ENCODE assay signal across 30 cellular contexts in genomic region chr1:210230149-210230695, GRCh38. TPM values are rescaled to one million over a fixed set of nuclear protein-coding genes. Genes with fewer than 3 reads are reported as not detected.
"Had no signal": no experiment of that assay in that cellular context is flagged by ENCODE, and none has a peak within 500 bp of the region (broad histone marks: within the 10 kb centered on the region; RNA-seq: fewer than 3 reads in every experiment).

No MANE protein-coding gene starts in this region.

- H3K4me3 Mint-ChIP-seq: activated CD4-positive, alpha-beta memory T cell treated with anti-CD3 and anti-CD28 coated beads, Interleukin-2, amount 10 ng/mL, durations not matched to agents 7 days and 5 days; activated CD8-positive, alpha-beta memory T cell treated with anti-CD3 and anti-CD28 coated beads, Interleukin-2, amount 10 ng/mL, durations not matched to agents 7 days and 5 days; activated naive CD8-positive, alpha-beta T cell treated with anti-CD3 and anti-CD28 coated beads for 36 hours had no signal

- ATAC-seq: activated CD8-positive, alpha-beta memory T cell treated with anti-CD3 and anti-CD28 coated beads, Interleukin-2, amount 10 ng/mL, durations not matched to agents 7 days and 5 days; Panc1 had no signal

- H3K4me3 ChIP-seq: SJCRH30, SK-N-MC had no signal

- H3K9me3 Mint-ChIP-seq: activated CD4-positive, alpha-beta memory T cell treated with anti-CD3 and anti-CD28 coated beads, Interleukin-2, amount 10 ng/mL, durations not matched to agents 7 days and 5 days; activated naive CD8-positive, alpha-beta T cell treated with anti-CD3 and anti-CD28 coated beads for 36 hours had no signal

- H3K27ac ChIP-seq: SJCRH30, SK-N-MC, WERI-Rb-1 had no signal

- H3K27ac Mint-ChIP-seq: activated CD4-positive, alpha-beta memory T cell treated with anti-CD3 and anti-CD28 coated beads, Interleukin-2, amount 10 ng/mL, durations not matched to agents 7 days and 5 days; activated CD8-positive, alpha-beta memory T cell treated with anti-CD3 and anti-CD28 coated beads, Interleukin-2, amount 10 ng/mL, durations not matched to agents 7 days and 5 days; activated naive CD8-positive, alpha-beta T cell treated with anti-CD3 and anti-CD28 coated beads for 36 hours had no signal

- DNase-seq: activated CD4-positive, alpha-beta memory T cell treated with anti-CD3 and anti-CD28 coated beads, Interleukin-2, amount 10 ng/mL, durations not matched to agents 7 days and 5 days; activated CD4-positive, alpha-beta T cell treated with anti-CD3 and anti-CD28 coated beads for 1 hour; activated CD4-positive, alpha-beta T cell treated with anti-CD3 and anti-CD28 coated beads for 48 hours; activated CD4-positive, CD25-positive, alpha-beta regulatory T cell; activated CD8-positive, alpha-beta memory T cell treated with anti-CD3 and anti-CD28 coated beads for 24 hours; activated CD8-positive, alpha-beta memory T cell treated with anti-CD3 and anti-CD28 coated beads, Interleukin-2, amount 10 ng/mL, durations not matched to agents 7 days and 5 days; activated CD8-positive, alpha-beta memory T cell treated with anti-CD3 and anti-CD28 coated beads, Interleukin-2, amount 50 U/mL, for 48 hours; activated effector memory CD4-positive, alpha-beta T cell treated with Interleukin-2 at 50 U/mL for 16 hours; activated naive CD4-positive, alpha-beta T cell treated with anti-CD3 and anti-CD28 coated beads, Interleukin-2, amount 50 U/mL, for 16 hours; activated naive CD8-positive, alpha-beta T cell treated with anti-CD3 and anti-CD28 coated beads for 36 hours; activated T-cell treated with anti-CD3 and anti-CD28 coated beads, Interleukin-2, amount 50 U/mL, for 48 hours; amniotic stem cell; aorta; caudate nucleus; MM.1S; MV-4-11; NCI-H1092; NCI-H1436 treated with DMSO at 0.1 percent for 48 hours; NCI-H1694 treated with DMSO at 0.1 percent for 48 hours; NCI-H2029; NCI-H345; NCI-H524 treated with DMSO at 0.1 percent for 48 hours; SHP77; SJCRH30; T1000; WERI-Rb-1 had no signal

- H3K36me3 Mint-ChIP-seq: activated CD8-positive, alpha-beta memory T cell treated with anti-CD3 and anti-CD28 coated beads, Interleukin-2, amount 10 ng/mL, durations not matched to agents 7 days and 5 days; activated naive CD8-positive, alpha-beta T cell treated with anti-CD3 and anti-CD28 coated beads for 36 hours had no signal

- H3K36me3 ChIP-seq: SJCRH30, WERI-Rb-1 had no signal

RNA-seq across cellular contexts. Expression of gene SERTAD4, which starts 2.4 kb away (rescaled TPM):
- total RNA-seq: activated CD4-positive, alpha-beta memory T cell treated with anti-CD3 and anti-CD28 coated beads, Interleukin-2, amount 10 ng/mL, durations not matched to agents 7 days and 5 days; activated CD8-positive, alpha-beta memory T cell treated with anti-CD3 and anti-CD28 coated beads, Interleukin-2, amount 10 ng/mL, durations not matched to agents 7 days and 5 days; activated naive CD8-positive, alpha-beta T cell treated with anti-CD3 and anti-CD28 coated beads for 36 hours; T-helper 1 cell treated with Interleukin-12 subunit alpha and Interleukin-12 subunit beta and Interleukin-4 antibody, amounts not matched to agents 30 ng/mL and 1 ng/mL, for 36 hours; T-helper 2 cell treated with Interferon-gamma antibody and Interleukin-4, amounts not matched to agents 100 ng/mL and 5 ng/mL, for 36 hours had no signal
